Comparison of ENCODE assay signal across 8 cellular contexts in genomic region chr3:113746069-113746954, GRCh38. TPM values are rescaled to one million over a fixed set of nuclear protein-coding genes. Genes with fewer than 3 reads are reported as not detected.
DNase-seq lines count a peak whose midpoint lies in the region; ATAC-seq, FAIRE-seq and TF ChIP-seq lines count a peak whose summit lies in the region.

NAA50 (minus strand) TSS chr3:113746249; CDS start chr3:113745949, 300 bp downstream.

- no peak for TF ChIP-seq CTCF in coronary artery (IDR thresholded peaks at IDR 0.05)

- H3K9me3 Mint-ChIP-seq in activated CD4-positive, alpha-beta T cell treated with anti-CD3 and anti-CD28 coated beads, Interleukin-2, amount 10 ng/mL, durations not matched to agents 7 days and 5 days: no peaks in the 10 kb centered on the region

- H3K27ac Mint-ChIP-seq in activated CD4-positive, alpha-beta T cell treated with anti-CD3 and anti-CD28 coated beads, Interleukin-2, amount 10 ng/mL, durations not matched to agents 7 days and 5 days: peak within 1 kb of the TSS; percentile 100

- peaks cover 52% of the 10 kb centered on the region for H3K4me1 Mint-ChIP-seq in activated CD4-positive, alpha-beta T cell treated with anti-CD3 and anti-CD28 coated beads, Interleukin-2, amount 10 ng/mL, durations not matched to agents 7 days and 5 days

- H3K27ac ChIP-seq in coronary artery (peak within 1 kb of the TSS; percentile 89 to 98), layer of hippocampus (ENCODE audit: low read depth, low read length) (peak within 1 kb of the TSS; percentile 100)

- H3K4me3 Mint-ChIP-seq in activated CD4-positive, alpha-beta T cell treated with anti-CD3 and anti-CD28 coated beads, Interleukin-2, amount 10 ng/mL, durations not matched to agents 7 days and 5 days: peak within 1 kb of the TSS; percentile 93

- ATAC-seq in HG03469 (IDR thresholded peaks at IDR 0.05; ENCODE audit: unreplicated experiment): peak; percentile 27

- H3K27me3 Mint-ChIP-seq in activated CD4-positive, alpha-beta T cell treated with anti-CD3 and anti-CD28 coated beads, Interleukin-2, amount 10 ng/mL, durations not matched to agents 7 days and 5 days: no peaks in the 10 kb centered on the region

- POLR2A ChIA-PET in activated CD4-positive, alpha-beta T cell treated with anti-CD3 and anti-CD28 coated beads, Interleukin-2, amount 10 ng/mL, durations not matched to agents 7 days and 5 days (lab: Charles Lee): interaction anchor here (0.9 kb wide), 1 partner anchor 17 kb away, joined by 5 read pairs; no protein-coding TSS in a partner anchor

- H3K4me3 ChIP-seq in coronary artery: peak within 1 kb of the TSS; percentile 96

- peak; percentile 98 for DNase-seq in Ammon's horn (ENCODE audit: low spot score)
- peak; percentile 53 for DNase-seq in GM19239 (ENCODE audit: insufficient read length, low spot score)
- DNase-seq in NCI-H69 (lab: John Stamatoyannopoulos, UW): peak; percentile 94
- peak; percentile 94 for DNase-seq in activated CD4-positive, alpha-beta T cell treated with anti-CD3 and anti-CD28 coated beads, Interleukin-2, amount 10 ng/mL, durations not matched to agents 7 days and 5 days
- DNase-seq in coronary artery (ENCODE audit: low spot score): peak; percentile 96
- peak; percentile 94 for DNase-seq in stimulated activated CD4-positive, alpha-beta T cell treated with anti-CD3 and anti-CD28 coated beads, Interleukin-1b, Interleukin-23, amount 100 ng/mL, for 4 hours (ENCODE audit: low read depth in 2 of 2)

- CTCF ChIA-PET in activated CD4-positive, alpha-beta T cell treated with anti-CD3 and anti-CD28 coated beads, Interleukin-2, amount 10 ng/mL, durations not matched to agents 7 days and 5 days (lab: Charles Lee): interaction anchor here (0.6 to 2.9 kb wide), 13 partner anchors 10 to 1921 kb away, joined by 3 to 28 read pairs (median 3); no protein-coding TSS in a partner anchor

- H3K36me3 Mint-ChIP-seq in activated CD4-positive, alpha-beta T cell treated with anti-CD3 and anti-CD28 coated beads, Interleukin-2, amount 10 ng/mL, durations not matched to agents 7 days and 5 days (ENCODE audit: low read depth): peaks cover 15% of the 10 kb centered on the region

- FAIRE-seq in GM19239 (lab: Jason Lieb, UNC): peak; percentile 89

- H3K27me3 ChIP-seq in layer of hippocampus (ENCODE audit: control insufficient read depth, insufficient read depth, low read length): no peaks in the 10 kb centered on the region

RNA-seq across cellular contexts. Expression of gene NAA50, which starts in this region (rescaled TPM):
- total RNA-seq in activated CD4-positive, alpha-beta T cell treated with anti-CD3 and anti-CD28 coated beads, Interleukin-2, amount 10 ng/mL, durations not matched to agents 7 days and 5 days: 10 to 100 TPM; 91.4 to 95.2 TPM

Comparison
In these comparisons a context has a peak if more than half of its experiments do, and no peak if none do; other contexts are left out.
1. Peak in every context shown above with its lines: DNase-seq, ATAC-seq, H3K4me3 ChIP-seq and H3K27ac ChIP-seq.